In the genomic region with DNA sequence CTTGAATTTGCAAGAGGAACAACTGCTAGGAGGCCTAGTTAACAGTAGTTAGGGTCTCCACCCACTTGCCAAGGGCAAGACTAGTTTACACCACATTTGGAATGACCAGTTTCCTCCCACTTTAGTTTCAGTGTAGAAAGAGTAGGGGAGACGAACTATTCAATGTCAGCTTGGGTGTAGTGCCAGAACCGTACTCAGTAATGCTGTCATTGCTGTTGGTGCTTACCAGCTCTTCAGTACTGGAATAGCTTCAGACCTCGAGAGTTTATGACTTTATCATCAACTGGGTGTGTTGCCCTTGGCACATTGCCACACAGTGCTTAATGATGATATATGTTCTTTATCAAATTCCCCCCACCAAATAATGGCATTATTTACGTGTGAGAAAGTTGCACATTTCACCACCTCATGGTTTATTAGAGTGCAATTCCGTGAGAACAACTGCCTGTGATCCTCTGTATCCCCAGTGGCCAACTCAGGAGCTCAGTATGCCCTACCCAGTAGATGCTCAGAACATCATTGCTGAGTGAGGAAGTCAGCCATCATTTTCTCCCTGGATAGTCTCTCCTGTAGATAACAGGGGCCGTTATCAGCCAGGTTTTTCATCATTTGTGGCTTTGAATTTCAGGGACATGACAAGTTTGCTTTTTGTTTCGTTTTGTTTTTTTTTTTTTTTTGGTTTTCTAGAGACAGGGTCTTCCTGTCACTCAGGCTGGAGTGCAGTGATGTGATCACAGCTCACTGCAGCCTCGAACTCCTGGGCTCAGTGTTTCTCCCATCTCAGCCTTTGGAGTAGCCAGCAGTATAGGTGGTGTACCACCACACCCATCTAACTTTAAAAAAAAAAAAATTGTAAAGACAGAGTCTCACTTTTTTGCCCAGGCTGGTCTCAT, we compare ENCODE assay signal across 10 cellular contexts.
A peak's percentile ranks its signal among the peaks of the same experiment; 100 is the strongest.
DNase-seq lines count a peak whose midpoint lies in the region; ATAC-seq and FAIRE-seq lines count a peak whose summit lies in the region.
"Had no signal": no experiment of that assay in that cellular context is flagged by ENCODE, and none has a peak within 500 bp of the region (broad histone marks: within the 10 kb centered on the region; RNA-seq: fewer than 3 reads in every experiment).

No MANE protein-coding gene starts in this region.

- H3K27me3 Mint-ChIP-seq in T-helper 2 cell treated with Interferon-gamma antibody and Interleukin-4, amounts not matched to agents 5 μg/mL and 100 μg/mL, for 36 hours (ENCODE audit: low read depth): no peaks in the 10 kb centered on the region
- no peaks in the 10 kb centered on the region for H3K27me3 Mint-ChIP-seq in effector memory CD8-positive, alpha-beta T cell

- no peak overlapping the region for H3K4me3 ChIP-seq in aorta (ENCODE audit: low read length in 2 of 2)

- ATAC-seq in effector memory CD8-positive, alpha-beta T cell (replicated peaks): peak; percentile 35
- no peak for ATAC-seq in aorta (ENCODE audit: low FRiP score)

- H3K4me1 ChIP-seq in aorta (ENCODE audit: control insufficient read depth in 1 of 2, insufficient read depth in 2 of 2, low read length in 2 of 2): peaks cover 0 to 3% of the 10 kb centered on the region in 2 donors

- peaks cover 37% of the 10 kb centered on the region for H3K4me1 Mint-ChIP-seq in T-helper 2 cell treated with Interferon-gamma antibody and Interleukin-4, amounts not matched to agents 5 μg/mL and 100 μg/mL, for 36 hours (ENCODE audit: low read depth)
- peaks cover 34 to 47% of the 10 kb centered on the region in 2 donors for H3K4me1 Mint-ChIP-seq in effector memory CD8-positive, alpha-beta T cell (ENCODE audit: low read depth in 2 of 2)

- H3K4me3 Mint-ChIP-seq in T-helper 2 cell treated with Interferon-gamma antibody and Interleukin-4, amounts not matched to agents 5 μg/mL and 100 μg/mL, for 36 hours: peak overlapping the region; percentile 83
- peak overlapping the region; percentile 64 to 71 for H3K4me3 Mint-ChIP-seq in effector memory CD8-positive, alpha-beta T cell

- H3K9me3 Mint-ChIP-seq in T-helper 2 cell treated with Interferon-gamma antibody and Interleukin-4, amounts not matched to agents 5 μg/mL and 100 μg/mL, for 36 hours: no peaks in the 10 kb centered on the region
- H3K9me3 Mint-ChIP-seq in effector memory CD8-positive, alpha-beta T cell: no peaks in the 10 kb centered on the region

- H3K27me3 ChIP-seq in aorta (ENCODE audit: control insufficient read depth in 1 of 2, insufficient read depth in 2 of 2, low read length in 1 of 2): no peaks in the 10 kb centered on the region

- H3K36me3 Mint-ChIP-seq in T-helper 2 cell treated with Interferon-gamma antibody and Interleukin-4, amounts not matched to agents 5 μg/mL and 100 μg/mL, for 36 hours (ENCODE audit: low read depth): peaks cover 41% of the 10 kb centered on the region
- peaks cover 50% of the 10 kb centered on the region for H3K36me3 Mint-ChIP-seq in effector memory CD8-positive, alpha-beta T cell (ENCODE audit: insufficient read depth)

- FAIRE-seq in GM19239 (lab: Jason Lieb, UNC): peak; percentile 79
- FAIRE-seq in urothelium cell line (lab: Jason Lieb, UNC): no peak

- no peaks in the 10 kb centered on the region for H3K36me3 ChIP-seq in aorta (ENCODE audit: control insufficient read depth in 1 of 2, insufficient read depth in 2 of 2, low read length in 1 of 2)

- H3K27ac ChIP-seq in aorta (ENCODE audit: low read depth in 1 of 2, low read length in 2 of 2): no peak overlapping the region
- H3K27ac ChIP-seq: C4-2B had no signal

- intact Hi-C loops in aorta (cut with DNase I): no loop called here

- H3K27ac Mint-ChIP-seq in T-helper 2 cell treated with Interferon-gamma antibody and Interleukin-4, amounts not matched to agents 5 μg/mL and 100 μg/mL, for 36 hours: peak overlapping the region; percentile 93
- H3K27ac Mint-ChIP-seq in effector memory CD8-positive, alpha-beta T cell: peak overlapping the region; percentile 82 to 87

- H3K9me3 ChIP-seq in aorta (ENCODE audit: control insufficient read depth, low read length): peaks cover 2% of the 10 kb centered on the region

- WGBS in aorta, 2 donors: 55 to 58% methylated on average over 8 of the region's 8 CpGs

- DNase-seq in CD1c-positive myeloid dendritic cell (ENCODE audit: extremely low spot score) (peak; percentile 85), GM19239 (ENCODE audit: insufficient read length, low spot score) (no peak), HK-2 (ENCODE audit: unreplicated experiment) (no peak), urothelium cell line (ENCODE audit: low spot score) (no peak), SW480 (ENCODE audit: low spot score) (no peak), aorta (no peak)
- DNase-seq in T-helper 2 cell treated with Interferon-gamma antibody and Interleukin-4, amounts not matched to agents 5 μg/mL and 100 μg/mL, for 36 hours (ENCODE audit: low spot score): no peak
- DNase-seq in effector memory CD8-positive, alpha-beta T cell: peak; percentile 25 to 31 (median 26)
- DNase-seq: posterior cingulate gyrus had no signal

Comparison
In these comparisons a context has a peak if more than half of its experiments do, and no peak if none do; other contexts are left out.
1. DNase-seq: peak in CD1c-positive myeloid dendritic cell (single experiment) and effector memory CD8-positive, alpha-beta T cell (3 of 3); none in GM19239 (single experiment), T-helper 2 cell treated with Interferon-gamma antibody and Interleukin-4, amounts not matched to agents 5 μg/mL and 100 μg/mL, for 36 hours (single experiment), HK-2 (single experiment), urothelium cell line (single experiment), SW480 (single experiment) and aorta (0 of 2).